Comparison of ENCODE assay signal across 1 cellular context in the genomic region with DNA sequence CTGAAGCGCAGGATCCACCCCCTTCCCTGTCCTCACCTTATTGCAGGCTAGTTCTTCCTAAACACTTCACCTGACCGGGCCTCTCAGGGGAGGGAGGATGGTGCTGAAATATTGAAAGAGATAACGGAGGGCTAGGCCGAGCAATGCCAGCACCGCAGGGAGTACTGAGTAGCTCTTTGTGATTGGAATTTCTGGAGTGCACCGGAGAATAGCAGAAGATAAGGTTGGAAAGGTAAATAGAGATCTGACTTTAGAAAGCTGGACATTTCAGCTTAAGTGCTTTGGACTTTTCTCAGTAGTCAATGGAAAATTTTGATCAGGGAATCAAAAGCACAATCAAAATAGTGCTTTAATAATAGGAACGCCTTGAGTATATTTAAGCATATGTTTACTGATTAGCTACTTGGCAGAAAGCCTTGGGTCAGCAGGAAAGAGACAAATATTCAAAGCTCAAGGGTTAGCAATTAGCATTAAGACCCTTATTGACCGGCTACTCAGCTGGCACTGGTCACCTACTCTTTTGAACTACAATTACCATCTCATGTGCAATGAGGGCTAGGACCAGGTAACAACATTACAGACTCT.
TF ChIP-seq lines count a peak whose summit lies in the region.

No MANE protein-coding gene starts in this region.

TF ChIP-seq in HepG2, 621 proteins besides CTCF, POLR2A, EP300 and RAD21 (continued from another document):
- TF ChIP-seq, protein P1, sequence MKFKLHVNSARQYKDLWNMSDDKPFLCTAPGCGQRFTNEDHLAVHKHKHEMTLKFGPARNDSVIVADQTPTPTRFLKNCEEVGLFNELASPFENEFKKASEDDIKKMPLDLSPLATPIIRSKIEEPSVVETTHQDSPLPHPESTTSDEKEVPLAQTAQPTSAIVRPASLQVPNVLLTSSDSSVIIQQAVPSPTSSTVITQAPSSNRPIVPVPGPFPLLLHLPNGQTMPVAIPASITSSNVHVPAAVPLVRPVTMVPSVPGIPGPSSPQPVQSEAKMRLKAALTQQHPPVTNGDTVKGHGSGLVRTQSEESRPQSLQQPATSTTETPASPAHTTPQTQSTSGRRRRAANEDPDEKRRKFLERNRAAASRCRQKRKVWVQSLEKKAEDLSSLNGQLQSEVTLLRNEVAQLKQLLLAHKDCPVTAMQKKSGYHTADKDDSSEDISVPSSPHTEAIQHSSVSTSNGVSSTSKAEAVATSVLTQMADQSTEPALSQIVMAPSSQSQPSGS (CRISPR knock-in tag; IDR thresholded peaks at IDR 0.05) = peak; percentile 42; the same call in 1 of the 2 replicates
TF ChIP-seq in HepG2: peak in this region for 40.
